Comparison of ENCODE assay signal across 8 cellular contexts in the genomic region with DNA sequence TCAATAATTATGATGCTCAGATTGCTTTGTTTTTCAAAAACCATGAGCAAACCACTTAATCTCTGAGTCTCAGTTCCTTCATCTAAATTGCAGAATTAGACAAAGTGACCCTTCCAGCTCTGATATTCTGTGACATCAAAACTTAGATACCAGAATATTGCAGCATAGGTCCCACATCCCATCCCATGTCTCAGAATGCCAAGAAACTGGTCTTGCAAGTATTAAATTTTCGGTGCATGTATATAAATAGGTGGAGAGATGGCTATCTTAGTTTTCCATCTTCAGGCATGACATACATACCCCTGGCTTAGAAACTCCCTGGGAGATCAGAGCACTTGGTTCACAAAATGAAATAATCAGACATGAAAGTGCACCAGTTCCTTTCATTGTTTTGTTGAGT.
"Had no signal": no experiment of that assay in that cellular context is flagged by ENCODE, and none has a peak within 500 bp of the region (broad histone marks: within the 10 kb centered on the region; RNA-seq: fewer than 3 reads in every experiment).

No MANE protein-coding gene starts in this region.

- DNase-seq: H9, HCEC 1CT, IMR-90 had no signal

- H2AFZ ChIP-seq: GM23338 had no signal

- H3K4me2 ChIP-seq: GM23338 had no signal

- FAIRE-seq: H1, H54, HTR-8/SVneo, K562 had no signal

- ATAC-seq: GM23338, K562 had no signal

- H3K4me3 ChIP-seq: GM23338, K562 had no signal
